In the genomic region with DNA sequence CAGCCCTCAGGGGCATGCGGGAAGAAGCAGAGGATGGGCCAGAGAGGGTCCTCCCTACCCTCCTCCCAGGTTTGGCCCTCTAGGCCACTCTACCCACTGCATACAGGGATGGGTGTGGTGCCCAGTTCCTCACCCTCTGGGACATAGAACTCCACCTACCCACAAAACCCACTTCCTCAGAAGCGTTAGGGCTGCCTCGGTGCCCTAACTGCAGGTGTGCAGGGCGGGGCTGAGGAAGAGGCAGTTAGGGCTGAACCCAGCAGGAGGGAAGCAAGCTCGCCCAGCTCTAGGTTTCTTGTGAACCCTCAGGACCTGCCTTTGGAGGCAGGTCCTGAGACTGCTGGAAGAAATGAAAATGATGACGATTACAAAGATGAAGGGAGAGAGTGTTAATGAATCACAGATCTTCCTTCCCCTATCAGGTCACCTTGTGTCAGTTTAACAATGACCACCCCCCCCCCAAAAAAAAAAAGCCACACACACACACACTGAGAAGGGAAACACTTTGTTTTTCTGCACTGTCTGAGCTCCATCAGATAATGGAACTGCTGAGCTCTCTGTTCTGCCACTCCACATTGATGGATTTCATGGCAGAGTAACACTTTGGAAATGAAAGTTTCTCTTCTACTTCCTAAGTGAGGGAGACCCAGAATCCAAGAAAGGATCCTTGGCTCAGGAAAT, we compare ENCODE assay signal across 8 cellular contexts.
DNase-seq lines count a peak whose midpoint lies in the region; ATAC-seq, FAIRE-seq and TF ChIP-seq lines count a peak whose summit lies in the region.

No MANE protein-coding gene starts in this region.

- no peak for TF ChIP-seq RAD21 in GM12878 (IDR thresholded peaks at IDR 0.05; ENCODE audit: insufficient read depth, low read depth, low read length)

- H3K9me3 Mint-ChIP-seq in stimulated activated effector memory CD8-positive, alpha-beta T cell treated with anti-CD3 and anti-CD28 coated beads, Interleukin-12 subunit alpha, Interleukin-12 subunit beta, amount 100 ng/mL, for 72 hours, result no peaks in the 10 kb centered on the region

- POLR2A ChIA-PET in PC-3 (lab: Charles Lee; ENCODE audit: unreplicated experiment), result no interaction called here
- POLR2A ChIA-PET in GM12878 (lab: Charles Lee), result no interaction called here

- FAIRE-seq in GM12878 (lab: Jason Lieb, UNC), result peak; percentile 70

- H3K9ac ChIP-seq in PC-3 (ENCODE audit: low read length) (no peak overlapping the region), GM12878 (ENCODE audit: control insufficient read depth, insufficient read depth, low read length) (no peak overlapping the region)

- H2AFZ ChIP-seq in PC-3 (ENCODE audit: low read length) (no peak overlapping the region), GM12878 (ENCODE audit: control insufficient read depth, low read depth, low read length) (peak overlapping the region; percentile 50; the same call in 1 of the 2 replicates)

- intact Hi-C loops in PC-3 (cut with micrococcal nuclease), result no loop called here
- intact Hi-C loops in GM12878 (cut with micrococcal nuclease; ENCODE audit: unreplicated experiment), result no loop called here

- peak overlapping the region; percentile 96 for H3K27ac Mint-ChIP-seq in stimulated activated effector memory CD8-positive, alpha-beta T cell treated with anti-CD3 and anti-CD28 coated beads, Interleukin-12 subunit alpha, Interleukin-12 subunit beta, amount 100 ng/mL, for 72 hours

- H3K9me2 ChIP-seq in PC-3 (replicated peaks; ENCODE audit: low read length), result no peaks in the 10 kb centered on the region

- peak; percentile 92 for ATAC-seq in GM18498 (IDR thresholded peaks at IDR 0.05; ENCODE audit: unreplicated experiment)
- peak; percentile 92 for ATAC-seq in HG02678 (IDR thresholded peaks at IDR 0.05; ENCODE audit: unreplicated experiment)
- no peak for ATAC-seq in PC-3
- ATAC-seq in GM12878, result peak; percentile 69
- ATAC-seq in stimulated activated effector memory CD8-positive, alpha-beta T cell treated with anti-CD3 and anti-CD28 coated beads, Interleukin-12 subunit alpha, Interleukin-12 subunit beta, amount 100 ng/mL, for 72 hours, result peak; percentile 75

- RAD21 ChIA-PET in GM12878 (lab: Charles Lee; ENCODE audit: unreplicated experiment), result interaction anchor here (0.6 kb wide), 1 partner anchor 57 kb away, joined by 4 read pairs; no protein-coding TSS in a partner anchor

- TF ChIP-seq EP300 in GM12878 (IDR thresholded peaks at IDR 0.05; ENCODE audit: borderline replicate concordance in 1 of 2, control insufficient read depth in 1 of 2, low read depth in 2 of 2, low read length in 2 of 2), result no peak

- TF ChIP-seq POLR2A in GM12878 (IDR thresholded peaks at IDR 0.05; ENCODE audit: low read depth, low read length), result no peak

- no peaks in the 10 kb centered on the region for H3K27me3 ChIP-seq in PC-3 (ENCODE audit: low read length)
- H3K27me3 ChIP-seq in GM12878 (replicated peaks in 1 of 2; ENCODE audit: control insufficient read depth in 2 of 2, insufficient read depth in 2 of 2, low read length in 1 of 2), result no peaks in the 10 kb centered on the region

- BruUV-seq in PC-3 (replicated peaks; lab: Mats Ljungman, UMichigan), result no TSS peak
- no TSS peak for BruUV-seq in GM12878 (replicated peaks; lab: Mats Ljungman, UMichigan)

- H4K20me1 ChIP-seq in PC-3 (ENCODE audit: low read length) (no peaks in the 10 kb centered on the region), GM12878 (ENCODE audit: control insufficient read depth, insufficient read depth) (no peaks in the 10 kb centered on the region)

- H3K9me3 ChIP-seq in PC-3 (ENCODE audit: low read length), result no peaks in the 10 kb centered on the region
- no peaks in the 10 kb centered on the region for H3K9me3 ChIP-seq in GM12878 (replicated peaks; ENCODE audit: control insufficient read depth, insufficient read depth, low read length)

- peaks cover 8% of the 10 kb centered on the region for H3K36me3 Mint-ChIP-seq in stimulated activated effector memory CD8-positive, alpha-beta T cell treated with anti-CD3 and anti-CD28 coated beads, Interleukin-12 subunit alpha, Interleukin-12 subunit beta, amount 100 ng/mL, for 72 hours

- TF ChIP-seq CTCF in PC-3 (conservative IDR thresholded peaks at IDR 0.05; ENCODE audit: low read depth, low read length), result no peak
- TF ChIP-seq CTCF in GM12878 (IDR thresholded peaks at IDR 0.05 in 2 of 3, conservative IDR thresholded peaks at IDR 0.05 in 1 of 3; ENCODE audit: control insufficient read depth in 2 of 3, extremely low read depth in 1 of 3, insufficient read depth in 1 of 3, low read depth in 3 of 3, low read length in 3 of 3), result no peak

- peaks cover 38% of the 10 kb centered on the region for H3K4me1 ChIP-seq in PC-3 (ENCODE audit: insufficient read depth, low read length)
- peaks cover 19% of the 10 kb centered on the region for H3K4me1 ChIP-seq in GM12878 (ENCODE audit: control insufficient read depth, insufficient read depth, low read length)

- 0% methylated on average over 6 of the region's 6 CpGs for WGBS in GM12878 (ENCODE audit: insufficient coverage, insufficient replicate concordance, low lambda C conversion rate, missing lambda C conversion rate)

- H3K4me3 ChIP-seq in PC-3 (ENCODE audit: low read length), result no peak overlapping the region
- no peak overlapping the region for H3K4me3 ChIP-seq in GM12878

- in situ Hi-C loops in GM12878 (cut with MboI), result no loop called here

- DNase-seq in PC-3, result peak; percentile 34
- peak; percentile 37 for DNase-seq in GM12878 (ENCODE audit: low read depth, low spot score)
- DNase-seq in stimulated activated effector memory CD8-positive, alpha-beta T cell treated with anti-CD3 and anti-CD28 coated beads, Interleukin-12 subunit alpha, Interleukin-12 subunit beta, amount 100 ng/mL, for 72 hours (ENCODE audit: low spot score in 2 of 2), result peak; percentile 24 to 68
- no peak for DNase-seq in NCI-H1092 (lab: John Stamatoyannopoulos, UW)
- DNase-seq in NCI-H2196 (lab: John Stamatoyannopoulos, UW; ENCODE audit: unreplicated experiment), result no peak
- DNase-seq in nucleus accumbens (lab: John Stamatoyannopoulos, UW), result no peak

- H3K27ac ChIP-seq in PC-3 (ENCODE audit: low read length) (no peak overlapping the region), GM12878 (ENCODE audit: control insufficient read depth, insufficient read depth) (peak overlapping the region; percentile 62)

- H3F3A ChIP-seq in PC-3 (ENCODE audit: low read length, unreplicated experiment), result peaks cover 4% of the 10 kb centered on the region

- no peaks in the 10 kb centered on the region for H3K36me3 ChIP-seq in PC-3 (ENCODE audit: low read depth, low read length)
- no peaks in the 10 kb centered on the region for H3K36me3 ChIP-seq in GM12878 (ENCODE audit: control insufficient read depth in 2 of 2, insufficient read depth in 2 of 2, low read length in 1 of 2)

- peak overlapping the region; percentile 69 for H3K4me3 Mint-ChIP-seq in stimulated activated effector memory CD8-positive, alpha-beta T cell treated with anti-CD3 and anti-CD28 coated beads, Interleukin-12 subunit alpha, Interleukin-12 subunit beta, amount 100 ng/mL, for 72 hours

- SMC1A ChIA-PET in GM12878 (lab: Charles Lee; ENCODE audit: uncharacterized antibody, unreplicated experiment), result interaction anchor here (1.2 kb wide), 1 partner anchor 134 kb away, joined by 3 read pairs; no protein-coding TSS in a partner anchor

- H3K4me2 ChIP-seq in PC-3 (ENCODE audit: low read length), result no peak overlapping the region
- H3K4me2 ChIP-seq in GM12878 (ENCODE audit: control insufficient read depth, insufficient read depth), result peak overlapping the region; percentile 53

- CTCF ChIA-PET in PC-3 (lab: Charles Lee) (no interaction called here), GM12878 (lab: Yijun Ruan, JAX) (interaction anchor here (0.9 kb wide), 1 partner anchor 136 kb away, joined by 3 read pairs; no protein-coding TSS in a partner anchor)

- H3K79me2 ChIP-seq in PC-3 (ENCODE audit: low read length) (no peaks in the 10 kb centered on the region), GM12878 (ENCODE audit: control insufficient read depth, insufficient read depth, low read length) (no peaks in the 10 kb centered on the region)

- peaks cover 71% of the 10 kb centered on the region for H3K4me1 Mint-ChIP-seq in stimulated activated effector memory CD8-positive, alpha-beta T cell treated with anti-CD3 and anti-CD28 coated beads, Interleukin-12 subunit alpha, Interleukin-12 subunit beta, amount 100 ng/mL, for 72 hours

TF ChIP-seq in GM12878, 131 proteins besides CTCF, POLR2A, EP300 and RAD21:
- peak; percentile 44; the same call in 1 of the 2 replicates for TF ChIP-seq SPI1 (IDR thresholded peaks at IDR 0.05; ENCODE audit: borderline replicate concordance, insufficient read depth, low read depth, low read length)
- TF ChIP-seq RUNX3 (IDR thresholded peaks at IDR 0.05; ENCODE audit: low read length), result peak; percentile 14; the same call in 1 of the 2 replicates
- no peak for TF ChIP-seq STAT1 (conservative IDR thresholded peaks at IDR 0.05)
- 0 out of 2 replicates have a peak, but pooled peaks have one; percentile 22 for TF ChIP-seq TCF3 (IDR thresholded peaks at IDR 0.05; ENCODE audit: borderline replicate concordance, insufficient read depth, low read depth, low read length)

Comparison
In these comparisons a context has a peak if more than half of its experiments do, and no peak if none do; other contexts are left out.
1. DNase-seq: peak in PC-3 (single experiment), GM12878 (single experiment) and stimulated activated effector memory CD8-positive, alpha-beta T cell treated with anti-CD3 and anti-CD28 coated beads, Interleukin-12 subunit alpha, Interleukin-12 subunit beta, amount 100 ng/mL, for 72 hours (2 of 2); none in NCI-H1092 (single experiment), NCI-H2196 (single experiment) and nucleus accumbens (0 of 56).